In the genomic region with DNA sequence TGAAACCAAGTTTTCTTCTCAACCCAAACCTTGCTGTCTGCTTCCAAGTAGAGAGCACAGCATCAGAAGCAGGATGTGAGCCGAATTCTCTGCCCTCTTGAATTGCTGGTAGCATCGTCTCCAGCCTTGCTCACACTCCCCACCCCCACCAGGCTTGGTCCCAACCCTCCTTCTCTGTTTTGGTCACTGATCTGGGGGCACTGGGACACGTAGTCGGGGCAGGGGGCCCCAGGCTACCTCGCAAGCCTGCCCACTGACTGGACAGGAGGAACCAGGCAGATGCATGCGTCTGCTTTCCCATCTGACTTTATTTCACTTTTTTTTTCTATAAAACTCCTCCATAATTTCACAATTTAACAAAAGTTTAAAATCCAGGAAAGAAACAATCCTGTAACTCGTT, we compare ENCODE assay signal across 1 cellular context.
TF ChIP-seq lines count a peak whose summit lies in the region.

No MANE protein-coding gene starts in this region.

TF ChIP-seq in GM23338, 12 proteins besides CTCF, POLR2A, EP300 and RAD21 (continued from another document):
- TF ChIP-seq, protein P1, sequence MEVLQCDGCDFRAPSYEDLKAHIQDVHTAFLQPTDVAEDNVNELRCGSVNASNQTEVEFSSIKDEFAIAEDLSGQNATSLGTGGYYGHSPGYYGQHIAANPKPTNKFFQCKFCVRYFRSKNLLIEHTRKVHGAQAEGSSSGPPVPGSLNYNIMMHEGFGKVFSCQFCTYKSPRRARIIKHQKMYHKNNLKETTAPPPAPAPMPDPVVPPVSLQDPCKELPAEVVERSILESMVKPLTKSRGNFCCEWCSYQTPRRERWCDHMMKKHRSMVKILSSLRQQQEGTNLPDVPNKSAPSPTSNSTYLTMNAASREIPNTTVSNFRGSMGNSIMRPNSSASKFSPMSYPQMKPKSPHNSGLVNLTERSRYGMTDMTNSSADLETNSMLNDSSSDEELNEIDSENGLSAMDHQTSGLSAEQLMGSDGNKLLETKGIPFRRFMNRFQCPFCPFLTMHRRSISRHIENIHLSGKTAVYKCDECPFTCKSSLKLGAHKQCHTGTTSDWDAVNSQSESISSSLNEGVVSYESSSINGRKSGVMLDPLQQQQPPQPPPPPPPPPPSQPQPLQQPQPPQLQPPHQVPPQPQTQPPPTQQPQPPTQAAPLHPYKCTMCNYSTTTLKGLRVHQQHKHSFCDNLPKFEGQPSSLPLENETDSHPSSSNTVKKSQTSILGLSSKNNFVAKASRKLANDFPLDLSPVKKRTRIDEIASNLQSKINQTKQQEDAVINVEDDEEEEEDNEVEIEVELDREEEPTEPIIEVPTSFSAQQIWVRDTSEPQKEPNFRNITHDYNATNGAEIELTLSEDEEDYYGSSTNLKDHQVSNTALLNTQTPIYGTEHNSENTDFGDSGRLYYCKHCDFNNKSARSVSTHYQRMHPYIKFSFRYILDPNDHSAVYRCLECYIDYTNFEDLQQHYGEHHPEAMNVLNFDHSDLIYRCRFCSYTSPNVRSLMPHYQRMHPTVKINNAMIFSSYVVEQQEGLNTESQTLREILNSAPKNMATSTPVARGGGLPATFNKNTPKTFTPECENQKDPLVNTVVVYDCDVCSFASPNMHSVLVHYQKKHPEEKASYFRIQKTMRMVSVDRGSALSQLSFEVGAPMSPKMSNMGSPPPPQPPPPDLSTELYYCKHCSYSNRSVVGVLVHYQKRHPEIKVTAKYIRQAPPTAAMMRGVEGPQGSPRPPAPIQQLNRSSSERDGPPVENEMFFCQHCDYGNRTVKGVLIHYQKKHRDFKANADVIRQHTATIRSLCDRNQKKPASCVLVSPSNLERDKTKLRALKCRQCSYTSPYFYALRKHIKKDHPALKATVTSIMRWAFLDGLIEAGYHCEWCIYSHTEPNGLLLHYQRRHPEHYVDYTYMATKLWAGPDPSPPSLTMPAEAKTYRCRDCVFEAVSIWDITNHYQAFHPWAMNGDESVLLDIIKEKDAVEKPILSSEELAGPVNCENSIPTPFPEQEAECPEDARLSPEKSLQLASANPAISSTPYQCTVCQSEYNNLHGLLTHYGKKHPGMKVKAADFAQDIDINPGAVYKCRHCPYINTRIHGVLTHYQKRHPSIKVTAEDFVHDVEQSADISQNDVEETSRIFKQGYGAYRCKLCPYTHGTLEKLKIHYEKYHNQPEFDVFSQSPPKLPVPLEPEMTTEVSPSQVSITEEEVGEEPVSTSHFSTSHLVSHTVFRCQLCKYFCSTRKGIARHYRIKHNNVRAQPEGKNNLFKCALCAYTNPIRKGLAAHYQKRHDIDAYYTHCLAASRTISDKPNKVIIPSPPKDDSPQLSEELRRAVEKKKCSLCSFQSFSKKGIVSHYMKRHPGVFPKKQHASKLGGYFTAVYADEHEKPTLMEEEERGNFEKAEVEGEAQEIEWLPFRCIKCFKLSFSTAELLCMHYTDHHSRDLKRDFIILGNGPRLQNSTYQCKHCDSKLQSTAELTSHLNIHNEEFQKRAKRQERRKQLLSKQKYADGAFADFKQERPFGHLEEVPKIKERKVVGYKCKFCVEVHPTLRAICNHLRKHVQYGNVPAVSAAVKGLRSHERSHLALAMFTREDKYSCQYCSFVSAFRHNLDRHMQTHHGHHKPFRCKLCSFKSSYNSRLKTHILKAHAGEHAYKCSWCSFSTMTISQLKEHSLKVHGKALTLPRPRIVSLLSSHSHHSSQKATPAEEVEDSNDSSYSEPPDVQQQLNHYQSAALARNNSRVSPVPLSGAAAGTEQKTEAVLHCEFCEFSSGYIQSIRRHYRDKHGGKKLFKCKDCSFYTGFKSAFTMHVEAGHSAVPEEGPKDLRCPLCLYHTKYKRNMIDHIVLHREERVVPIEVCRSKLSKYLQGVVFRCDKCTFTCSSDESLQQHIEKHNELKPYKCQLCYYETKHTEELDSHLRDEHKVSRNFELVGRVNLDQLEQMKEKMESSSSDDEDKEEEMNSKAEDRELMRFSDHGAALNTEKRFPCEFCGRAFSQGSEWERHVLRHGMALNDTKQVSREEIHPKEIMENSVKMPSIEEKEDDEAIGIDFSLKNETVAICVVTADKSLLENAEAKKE (CRISPR knock-in tag; IDR thresholded peaks at IDR 0.05): no peak
- TF ChIP-seq EZH2 (IDR thresholded peaks at IDR 0.05; ENCODE audit: low read depth, unreplicated experiment) (no peak), ZNF331 (CRISPR knock-in tag; IDR thresholded peaks at IDR 0.05; ENCODE audit: low read depth) (no peak), NANOG (IDR thresholded peaks at IDR 0.05; ENCODE audit: borderline replicate concordance) (no peak), JUNB (IDR thresholded peaks at IDR 0.05; ENCODE audit: unreplicated experiment) (no peak), STAT1 (IDR thresholded peaks at IDR 0.05; ENCODE audit: unreplicated experiment) (no peak)
- TF ChIP-seq, protein P2, sequence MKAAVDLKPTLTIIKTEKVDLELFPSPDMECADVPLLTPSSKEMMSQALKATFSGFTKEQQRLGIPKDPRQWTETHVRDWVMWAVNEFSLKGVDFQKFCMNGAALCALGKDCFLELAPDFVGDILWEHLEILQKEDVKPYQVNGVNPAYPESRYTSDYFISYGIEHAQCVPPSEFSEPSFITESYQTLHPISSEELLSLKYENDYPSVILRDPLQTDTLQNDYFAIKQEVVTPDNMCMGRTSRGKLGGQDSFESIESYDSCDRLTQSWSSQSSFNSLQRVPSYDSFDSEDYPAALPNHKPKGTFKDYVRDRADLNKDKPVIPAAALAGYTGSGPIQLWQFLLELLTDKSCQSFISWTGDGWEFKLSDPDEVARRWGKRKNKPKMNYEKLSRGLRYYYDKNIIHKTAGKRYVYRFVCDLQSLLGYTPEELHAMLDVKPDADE (IDR thresholded peaks at IDR 0.05): no peak
- TF ChIP-seq, protein P3, sequence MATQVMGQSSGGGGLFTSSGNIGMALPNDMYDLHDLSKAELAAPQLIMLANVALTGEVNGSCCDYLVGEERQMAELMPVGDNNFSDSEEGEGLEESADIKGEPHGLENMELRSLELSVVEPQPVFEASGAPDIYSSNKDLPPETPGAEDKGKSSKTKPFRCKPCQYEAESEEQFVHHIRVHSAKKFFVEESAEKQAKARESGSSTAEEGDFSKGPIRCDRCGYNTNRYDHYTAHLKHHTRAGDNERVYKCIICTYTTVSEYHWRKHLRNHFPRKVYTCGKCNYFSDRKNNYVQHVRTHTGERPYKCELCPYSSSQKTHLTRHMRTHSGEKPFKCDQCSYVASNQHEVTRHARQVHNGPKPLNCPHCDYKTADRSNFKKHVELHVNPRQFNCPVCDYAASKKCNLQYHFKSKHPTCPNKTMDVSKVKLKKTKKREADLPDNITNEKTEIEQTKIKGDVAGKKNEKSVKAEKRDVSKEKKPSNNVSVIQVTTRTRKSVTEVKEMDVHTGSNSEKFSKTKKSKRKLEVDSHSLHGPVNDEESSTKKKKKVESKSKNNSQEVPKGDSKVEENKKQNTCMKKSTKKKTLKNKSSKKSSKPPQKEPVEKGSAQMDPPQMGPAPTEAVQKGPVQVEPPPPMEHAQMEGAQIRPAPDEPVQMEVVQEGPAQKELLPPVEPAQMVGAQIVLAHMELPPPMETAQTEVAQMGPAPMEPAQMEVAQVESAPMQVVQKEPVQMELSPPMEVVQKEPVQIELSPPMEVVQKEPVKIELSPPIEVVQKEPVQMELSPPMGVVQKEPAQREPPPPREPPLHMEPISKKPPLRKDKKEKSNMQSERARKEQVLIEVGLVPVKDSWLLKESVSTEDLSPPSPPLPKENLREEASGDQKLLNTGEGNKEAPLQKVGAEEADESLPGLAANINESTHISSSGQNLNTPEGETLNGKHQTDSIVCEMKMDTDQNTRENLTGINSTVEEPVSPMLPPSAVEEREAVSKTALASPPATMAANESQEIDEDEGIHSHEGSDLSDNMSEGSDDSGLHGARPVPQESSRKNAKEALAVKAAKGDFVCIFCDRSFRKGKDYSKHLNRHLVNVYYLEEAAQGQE (IDR thresholded peaks at IDR 0.05; ENCODE audit: unreplicated experiment): no peak
